ENCODE assay signal across 8 cellular contexts in genomic region chr1:109910963-109911798, GRCh38. TPM values are rescaled to one million over a fixed set of nuclear protein-coding genes. Genes with fewer than 3 reads are reported as not detected.
DNase-seq lines count a peak whose midpoint lies in the region; ATAC-seq and TF ChIP-seq lines count a peak whose summit lies in the region.

No MANE protein-coding gene starts in this region.

- WGBS in lung, 2 donors: 2 to 6% methylated on average over 38 to 70 of the region's 70 CpGs
- WGBS in tibial nerve, 2 donors: 0 to 3% methylated on average over 18 to 23 of the region's 70 CpGs

- H3K27ac ChIP-seq in Peyer's patch (peak overlapping the region; percentile 75 to 90 (median 83)), lung (ENCODE audit: low read depth in 1 of 2, low read length in 1 of 2) (peak overlapping the region; percentile 86 to 87), tibial nerve (peak overlapping the region; percentile 80 to 90 (median 83))

- H3K4me1 ChIP-seq in Peyer's patch (peaks cover 0 to 44% (median 6%) of the 10 kb centered on the region in 4 donors), lung (ENCODE audit: control insufficient read depth in 2 of 2, insufficient read depth in 2 of 2, low read length in 2 of 2) (peaks cover 5 to 37% of the 10 kb centered on the region in 2 donors), tibial nerve (peaks cover 0 to 62% (median 24%) of the 10 kb centered on the region in 4 donors)

- H3K4me3 ChIP-seq in Peyer's patch (peak overlapping the region; percentile 64 to 93 (median 82)), cardiac fibroblast (replicated peaks in 1 of 2; ENCODE audit: low read depth in 2 of 2, low read length in 2 of 2) (peak overlapping the region; percentile 98 to 99), lung (peak overlapping the region; percentile 83), tibial nerve (peak overlapping the region; percentile 54 to 82 (median 80))

- DNase-seq in Peyer's patch (peak in 1 of 3 donors; percentile 28), cardiac fibroblast (ENCODE audit: low read depth in 2 of 2) (peak in 1 of 2 donors; percentile 20), lung (ENCODE audit: low spot score) (no peak), tibial nerve (ENCODE audit: low spot score in 2 of 2) (no peak), NCI-H1436 (lab: John Stamatoyannopoulos, UW) (no peak), DMS114 treated with DMSO at 0.1 percent for 48 hours (lab: John Stamatoyannopoulos, UW; ENCODE audit: unreplicated experiment) (no peak)

- TF ChIP-seq CTCF in Peyer's patch (IDR thresholded peaks at IDR 0.05): no peak
- no peak for TF ChIP-seq CTCF in cardiac fibroblast (IDR thresholded peaks at IDR 0.05; ENCODE audit: low read depth, low read length)
- TF ChIP-seq CTCF in lung (IDR thresholded peaks at IDR 0.05; ENCODE audit: control extremely low read depth, extremely low read depth): no peak
- no peak for TF ChIP-seq CTCF in tibial nerve (IDR thresholded peaks at IDR 0.05)

- H3K27me3 ChIP-seq in Peyer's patch (no peaks in the 10 kb centered on the region), lung (ENCODE audit: control insufficient read depth, insufficient read depth) (no peaks in the 10 kb centered on the region), tibial nerve (no peaks in the 10 kb centered on the region)

- TF ChIP-seq POLR2A in Peyer's patch (IDR thresholded peaks at IDR 0.05) (peak in 1 of 2 donors; percentile 42), tibial nerve (IDR thresholded peaks at IDR 0.05) (no peak)

- H3K36me3 ChIP-seq in Peyer's patch (peaks cover 0 to 4% (median 0%) of the 10 kb centered on the region in 3 donors), lung (ENCODE audit: control insufficient read depth in 2 of 2, insufficient read depth in 2 of 2, low read length in 2 of 2) (peaks cover 0 to 9% of the 10 kb centered on the region in 2 donors), tibial nerve (peaks cover 0 to 19% (median 0%) of the 10 kb centered on the region in 3 donors)

- peak; percentile 19 for ATAC-seq in GM18511 (IDR thresholded peaks at IDR 0.05; ENCODE audit: unreplicated experiment)
- no peak for ATAC-seq in lung (ENCODE audit: insufficient read depth, low FRiP score)
- ATAC-seq in GM19455 (IDR thresholded peaks at IDR 0.05; ENCODE audit: unreplicated experiment): no peak

- TF ChIP-seq EP300 in tibial nerve (IDR thresholded peaks at IDR 0.05): no peak

- no peaks in the 10 kb centered on the region for H3K9me3 ChIP-seq in Peyer's patch
- H3K9me3 ChIP-seq in lung (ENCODE audit: control insufficient read depth in 2 of 2, insufficient read depth in 1 of 2, low read length in 1 of 2): no peaks in the 10 kb centered on the region
- H3K9me3 ChIP-seq in tibial nerve: no peaks in the 10 kb centered on the region

RNA-seq across cellular contexts. Expression of gene CSF1, which starts 0.5 kb away (rescaled TPM):
- total RNA-seq in Peyer's patch: 10 to 100 TPM in 3 of 4 donors, 1 to 10 TPM in 1; 8.9 to 49.5 (median 26.6) TPM
- 10 to 100 TPM; 24.7 to 65.3 TPM for total RNA-seq in lung
- 10 to 100 TPM; 13.5 to 32.2 TPM for polyA plus RNA-seq in lung
- total RNA-seq in tibial nerve: 100 to 1,000 TPM in 2 of 4 donors, 10 to 100 TPM in 2; 66.8 to 124 (median 90.8) TPM
